In the genomic region with DNA sequence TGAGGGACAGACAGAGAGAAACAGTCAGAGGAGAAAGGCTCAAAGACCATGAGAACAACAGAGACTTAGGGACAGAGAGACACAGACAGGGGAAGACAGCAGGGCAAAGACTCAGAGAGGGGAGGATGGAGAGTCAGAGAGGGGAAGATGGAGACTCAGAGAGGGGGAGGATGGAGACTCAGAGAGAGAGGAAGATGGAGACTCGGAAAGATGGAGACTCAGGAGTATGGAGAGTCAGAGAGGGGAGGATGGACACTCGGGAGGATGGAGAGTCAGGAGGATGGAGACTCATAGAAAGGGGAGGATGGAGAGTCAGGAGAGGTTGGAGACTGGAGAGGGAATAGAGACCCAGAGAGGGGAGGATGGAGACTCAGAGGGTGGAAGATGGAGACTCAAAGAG, we compare ENCODE assay signal across 2 cellular contexts.
TF ChIP-seq lines count a peak whose summit lies in the region.

No MANE protein-coding gene starts in this region.

TF ChIP-seq in A549, 52 proteins besides CTCF, POLR2A, EP300 and RAD21:
- TF ChIP-seq HDAC2 (IDR thresholded peaks at IDR 0.05) = no peak
- TF ChIP-seq SMC3 (IDR thresholded peaks at IDR 0.05) = no peak
- no peak for TF ChIP-seq CHD2 (IDR thresholded peaks at IDR 0.05; ENCODE audit: low read length, partially characterized antibody)
- no peak for TF ChIP-seq CBX2 (IDR thresholded peaks at IDR 0.05; ENCODE audit: borderline replicate concordance, low read depth)
- no peak for TF ChIP-seq POLR2AphosphoS2 (conservative IDR thresholded peaks at IDR 0.05; ENCODE audit: low read length)
- no peak for TF ChIP-seq MAFK (IDR thresholded peaks at IDR 0.05; ENCODE audit: partially characterized antibody)
- TF ChIP-seq HOXB5 (CRISPR knock-in tag; IDR thresholded peaks at IDR 0.05) = no peak

TF ChIP-seq in IMR-90, 13 proteins besides CTCF, POLR2A, EP300 and RAD21:
- TF ChIP-seq BHLHE40 (IDR thresholded peaks at IDR 0.05; ENCODE audit: low read depth, low read length) = no peak
- TF ChIP-seq RCOR1 (IDR thresholded peaks at IDR 0.05; ENCODE audit: insufficient replicate concordance, low read length) = no peak
- TF ChIP-seq SMC3 (IDR thresholded peaks at IDR 0.05; ENCODE audit: low read depth, low read length) = no peak
- no peak for TF ChIP-seq MAZ (IDR thresholded peaks at IDR 0.05; ENCODE audit: borderline replicate concordance, low read depth, low read length)
- TF ChIP-seq, protein P1, sequence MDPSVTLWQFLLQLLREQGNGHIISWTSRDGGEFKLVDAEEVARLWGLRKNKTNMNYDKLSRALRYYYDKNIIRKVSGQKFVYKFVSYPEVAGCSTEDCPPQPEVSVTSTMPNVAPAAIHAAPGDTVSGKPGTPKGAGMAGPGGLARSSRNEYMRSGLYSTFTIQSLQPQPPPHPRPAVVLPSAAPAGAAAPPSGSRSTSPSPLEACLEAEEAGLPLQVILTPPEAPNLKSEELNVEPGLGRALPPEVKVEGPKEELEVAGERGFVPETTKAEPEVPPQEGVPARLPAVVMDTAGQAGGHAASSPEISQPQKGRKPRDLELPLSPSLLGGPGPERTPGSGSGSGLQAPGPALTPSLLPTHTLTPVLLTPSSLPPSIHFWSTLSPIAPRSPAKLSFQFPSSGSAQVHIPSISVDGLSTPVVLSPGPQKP (IDR thresholded peaks at IDR 0.05; ENCODE audit: borderline replicate concordance, low read depth, low read length) = no peak
